ENCODE assay signal across 9 cellular contexts in the genomic region with DNA sequence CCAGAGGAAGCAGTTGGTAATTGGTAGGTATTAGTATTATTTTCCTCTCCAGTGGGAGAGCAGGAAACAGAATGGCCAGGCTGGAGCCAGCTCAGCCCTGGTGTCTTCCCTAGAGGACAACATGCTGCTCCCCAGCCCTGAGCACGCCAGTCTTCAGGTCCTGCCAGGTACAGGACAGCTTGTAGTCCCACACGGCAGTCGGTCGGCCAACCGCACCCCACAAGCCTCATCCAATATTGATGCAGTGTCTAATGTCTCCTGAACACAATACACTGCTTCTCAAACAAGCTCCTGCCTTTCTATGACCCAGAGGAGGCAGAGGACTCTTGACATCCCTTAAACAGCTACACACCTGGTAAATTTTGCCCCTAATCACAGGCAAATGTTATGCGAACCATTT.
DNase-seq lines count a peak whose midpoint lies in the region; ATAC-seq and TF ChIP-seq lines count a peak whose summit lies in the region.
"Had no signal": no experiment of that assay in that cellular context is flagged by ENCODE, and none has a peak within 500 bp of the region (broad histone marks: within the 10 kb centered on the region; RNA-seq: fewer than 3 reads in every experiment).

No MANE protein-coding gene starts in this region.

- H3K27ac Mint-ChIP-seq in activated CD8-positive, alpha-beta memory T cell treated with anti-CD3 and anti-CD28 coated beads, Interleukin-2, amount 10 ng/mL, durations not matched to agents 7 days and 5 days: peak overlapping the region; percentile 86
- peak overlapping the region; percentile 75 for H3K27ac Mint-ChIP-seq in stimulated activated memory B cell treated with anti-CD40 and anti-IgM and Interleukin-4, amounts not matched to agents 10 μg/mL and 1 μg/mL and 100 μg/mL, for 72 hours
- H3K27ac Mint-ChIP-seq: type B pancreatic cell had no signal

- no peak for TF ChIP-seq EP300 in esophagus muscularis mucosa (IDR thresholded peaks at IDR 0.05)

- ATAC-seq in activated CD8-positive, alpha-beta memory T cell treated with anti-CD3 and anti-CD28 coated beads, Interleukin-2, amount 10 ng/mL, durations not matched to agents 7 days and 5 days: peak; percentile 7
- no peak for ATAC-seq in stimulated activated memory B cell treated with anti-CD40 and anti-IgM and Interleukin-4, amounts not matched to agents 10 μg/mL and 1 μg/mL and 100 μg/mL, for 72 hours

- H2AFZ ChIP-seq in OCI-LY3 (ENCODE audit: low read depth, low read length): peak overlapping the region; percentile 75

- H3K36me3 ChIP-seq in OCI-LY3 (replicated peaks; ENCODE audit: low read depth, low read length) (no peaks in the 10 kb centered on the region), esophagus muscularis mucosa (no peaks in the 10 kb centered on the region)

- H3K27ac ChIP-seq in OCI-LY3 (ENCODE audit: low read length): peak overlapping the region; percentile 15; the same call in 1 of the 2 replicates
- peak overlapping the region; percentile 77 to 85 (median 83) for H3K27ac ChIP-seq in esophagus muscularis mucosa (replicated peaks in 1 of 4)

- no peak for TF ChIP-seq POLR2A in esophagus muscularis mucosa (IDR thresholded peaks at IDR 0.05; ENCODE audit: low read depth)

- H3K4me2 ChIP-seq in OCI-LY3 (ENCODE audit: low read length): peak overlapping the region; percentile 65

- H3K36me3 Mint-ChIP-seq in activated CD8-positive, alpha-beta memory T cell treated with anti-CD3 and anti-CD28 coated beads, Interleukin-2, amount 10 ng/mL, durations not matched to agents 7 days and 5 days: no peaks in the 10 kb centered on the region
- no peaks in the 10 kb centered on the region for H3K36me3 Mint-ChIP-seq in stimulated activated memory B cell treated with anti-CD40 and anti-IgM and Interleukin-4, amounts not matched to agents 10 μg/mL and 1 μg/mL and 100 μg/mL, for 72 hours

- peaks cover 40% of the 10 kb centered on the region for H3K4me1 Mint-ChIP-seq in activated CD8-positive, alpha-beta memory T cell treated with anti-CD3 and anti-CD28 coated beads, Interleukin-2, amount 10 ng/mL, durations not matched to agents 7 days and 5 days
- H3K4me1 Mint-ChIP-seq in stimulated activated memory B cell treated with anti-CD40 and anti-IgM and Interleukin-4, amounts not matched to agents 10 μg/mL and 1 μg/mL and 100 μg/mL, for 72 hours: peaks cover 19% of the 10 kb centered on the region

- H3K4me1 ChIP-seq in OCI-LY3 (ENCODE audit: low read length) (peaks cover 35% of the 10 kb centered on the region), esophagus muscularis mucosa (peaks cover 54 to 91% (median 87%) of the 10 kb centered on the region in 4 donors)

- H4K20me1 ChIP-seq in OCI-LY3 (ENCODE audit: insufficient read depth, low read length): no peaks in the 10 kb centered on the region

- H3K9me3 Mint-ChIP-seq in activated CD8-positive, alpha-beta memory T cell treated with anti-CD3 and anti-CD28 coated beads, Interleukin-2, amount 10 ng/mL, durations not matched to agents 7 days and 5 days (ENCODE audit: low read depth): no peaks in the 10 kb centered on the region
- H3K9me3 Mint-ChIP-seq in stimulated activated memory B cell treated with anti-CD40 and anti-IgM and Interleukin-4, amounts not matched to agents 10 μg/mL and 1 μg/mL and 100 μg/mL, for 72 hours: no peaks in the 10 kb centered on the region

- no peak overlapping the region for H3K4me3 Mint-ChIP-seq in activated CD8-positive, alpha-beta memory T cell treated with anti-CD3 and anti-CD28 coated beads, Interleukin-2, amount 10 ng/mL, durations not matched to agents 7 days and 5 days
- no peak overlapping the region for H3K4me3 Mint-ChIP-seq in stimulated activated memory B cell treated with anti-CD40 and anti-IgM and Interleukin-4, amounts not matched to agents 10 μg/mL and 1 μg/mL and 100 μg/mL, for 72 hours
- H3K4me3 Mint-ChIP-seq: type B pancreatic cell had no signal

- CTCF ChIA-PET in activated CD8-positive, alpha-beta memory T cell treated with anti-CD3 and anti-CD28 coated beads, Interleukin-2, amount 10 ng/mL, durations not matched to agents 7 days and 5 days (lab: Charles Lee): interaction anchor here (0.6 to 2.8 kb wide), 4 partner anchors 19 to 1660 kb away, joined by 3 to 14 read pairs (median 4); no protein-coding TSS in a partner anchor

- H3K9ac ChIP-seq in OCI-LY3 (ENCODE audit: low read length): peak overlapping the region; percentile 26; the same call in 1 of the 2 replicates

- 78% methylated on average over 6 of the region's 6 CpGs for WGBS in esophagus muscularis mucosa

- DNase-seq in activated CD8-positive, alpha-beta memory T cell treated with anti-CD3 and anti-CD28 coated beads, Interleukin-2, amount 10 ng/mL, durations not matched to agents 7 days and 5 days: no peak
- DNase-seq in activated CD8-positive, alpha-beta memory T cell treated with anti-CD3 and anti-CD28 coated beads, Interleukin-2, amount 50 U/mL, for 48 hours: no peak
- DNase-seq in esophagus muscularis mucosa (ENCODE audit: extremely low spot score) (no peak), globus pallidus (ENCODE audit: low spot score) (no peak), NCI-H748 treated with DMSO at 0.1 percent for 48 hours (lab: John Stamatoyannopoulos, UW) (no peak), EL (no peak)

- H3K9me3 ChIP-seq in OCI-LY3 (ENCODE audit: insufficient read depth, low read length): no peaks in the 10 kb centered on the region
- H3K9me3 ChIP-seq in esophagus muscularis mucosa: no peaks in the 10 kb centered on the region

- H3K27me3 ChIP-seq in OCI-LY3 (ENCODE audit: low read depth, low read length) (no peaks in the 10 kb centered on the region), esophagus muscularis mucosa (no peaks in the 10 kb centered on the region)

- intact Hi-C loops in esophagus muscularis mucosa (cut with DNase I): loop anchor here (5.0 kb wide), 1 partner anchor 67 kb away; no protein-coding TSS in a partner anchor

- H3K79me2 ChIP-seq in OCI-LY3 (ENCODE audit: low read length): no peaks in the 10 kb centered on the region

- H3K27me3 Mint-ChIP-seq in activated CD8-positive, alpha-beta memory T cell treated with anti-CD3 and anti-CD28 coated beads, Interleukin-2, amount 10 ng/mL, durations not matched to agents 7 days and 5 days: no peaks in the 10 kb centered on the region
- no peaks in the 10 kb centered on the region for H3K27me3 Mint-ChIP-seq in stimulated activated memory B cell treated with anti-CD40 and anti-IgM and Interleukin-4, amounts not matched to agents 10 μg/mL and 1 μg/mL and 100 μg/mL, for 72 hours
- H3K27me3 Mint-ChIP-seq: type B pancreatic cell had no signal

- H3K4me3 ChIP-seq in OCI-LY3 (ENCODE audit: low read length) (peak overlapping the region; percentile 34), esophagus muscularis mucosa (no peak overlapping the region)

- TF ChIP-seq CTCF in OCI-LY3 (IDR thresholded peaks at IDR 0.05; ENCODE audit: low read depth, low read length) (no peak), esophagus muscularis mucosa (IDR thresholded peaks at IDR 0.05) (no peak)
